13 cellular contexts compared by ENCODE assay signal in genomic region chr2:40363631-40364030, GRCh38.
DNase-seq lines count a peak whose midpoint lies in the region; ATAC-seq and TF ChIP-seq lines count a peak whose summit lies in the region.
"Had no signal": no experiment of that assay in that cellular context is flagged by ENCODE, and none has a peak within 500 bp of the region (broad histone marks: within the 10 kb centered on the region; RNA-seq: fewer than 3 reads in every experiment).

No MANE protein-coding gene starts in this region.

- H3K4me3 Mint-ChIP-seq in activated T-cell treated with anti-CD3 and anti-CD28 coated beads, Interleukin-2, amount 50 U/mL, for 24 hours: no peak overlapping the region
- H3K4me3 Mint-ChIP-seq: CD8-positive, alpha-beta memory T cell had no signal

- H3K36me3 ChIP-seq in heart left ventricle (no peaks in the 10 kb centered on the region), ascending aorta (no peaks in the 10 kb centered on the region)

- H3K27me3 ChIP-seq in heart left ventricle: no peaks in the 10 kb centered on the region
- H3K27me3 ChIP-seq in ascending aorta: no peaks in the 10 kb centered on the region

- H3K27me3 Mint-ChIP-seq in activated T-cell treated with anti-CD3 and anti-CD28 coated beads, Interleukin-2, amount 50 U/mL, for 24 hours: no peaks in the 10 kb centered on the region
- H3K27me3 Mint-ChIP-seq: CD8-positive, alpha-beta memory T cell had no signal

- no peaks in the 10 kb centered on the region for H3K9me3 ChIP-seq in heart left ventricle
- H3K9me3 ChIP-seq in ascending aorta: no peaks in the 10 kb centered on the region

- H3K4me1 Mint-ChIP-seq in activated T-cell treated with anti-CD3 and anti-CD28 coated beads, Interleukin-2, amount 50 U/mL, for 24 hours (ENCODE audit: low read depth): peaks cover 5% of the 10 kb centered on the region
- H3K4me1 Mint-ChIP-seq: CD8-positive, alpha-beta memory T cell had no signal

- DNase-seq in heart left ventricle (no peak), Right ventricle myocardium inferior (ENCODE audit: missing footprints) (no peak), ascending aorta (ENCODE audit: low spot score in 2 of 2) (no peak), kidney glomerular epithelial cell (lab: John Stamatoyannopoulos, UW) (peak; percentile 68), KG1 (lab: John Stamatoyannopoulos, UW) (no peak), DMS114 treated with DMSO at 0.1 percent for 48 hours (lab: John Stamatoyannopoulos, UW; ENCODE audit: unreplicated experiment) (no peak)
- no peak for DNase-seq in activated T-cell treated with anti-CD3 and anti-CD28 coated beads, Interleukin-2, amount 50 U/mL, for 24 hours
- DNase-seq: activated CD8-positive, alpha-beta memory T cell treated with anti-CD3 and anti-CD28 coated beads, Interleukin-2, amount 50 U/mL, for 48 hours; CD8-positive, alpha-beta memory T cell; effector CD4-positive, alpha-beta T cell; KBM-7; SHP77 had no signal

- no peaks in the 10 kb centered on the region for H3K9me3 Mint-ChIP-seq in activated T-cell treated with anti-CD3 and anti-CD28 coated beads, Interleukin-2, amount 50 U/mL, for 24 hours

- peak overlapping the region in 9 of 12 donors; percentile 7 to 49 (median 32) for H3K4me3 ChIP-seq in heart left ventricle
- peak overlapping the region; percentile 42 to 47 for H3K4me3 ChIP-seq in ascending aorta

- peak in 2 of 4 donors; percentile 17 to 23 for ATAC-seq in heart left ventricle
- no peak for ATAC-seq in Right ventricle myocardium inferior
- ATAC-seq in HG02571 (IDR thresholded peaks at IDR 0.05; ENCODE audit: unreplicated experiment): no peak

- intact Hi-C loops in heart left ventricle (cut with DNase I) (no loop called here), Right ventricle myocardium inferior (cut with DNase I) (loop anchor here (10.0 kb wide), 1 partner anchor 151 kb away; no protein-coding TSS in a partner anchor), ascending aorta (cut with DNase I) (no loop called here)

- WGBS in heart left ventricle, 4 donors: 48 to 53% (median 51%) methylated on average over 6 of the region's 6 CpGs

- TF ChIP-seq CTCF in heart left ventricle (IDR thresholded peaks at IDR 0.05) (no peak), ascending aorta (IDR thresholded peaks at IDR 0.05) (no peak)

- H3K4me1 ChIP-seq in heart left ventricle: peaks cover 3 to 75% (median 30%) of the 10 kb centered on the region in 12 donors
- H3K4me1 ChIP-seq in ascending aorta: peaks cover 0 to 7% of the 10 kb centered on the region in 2 donors

- H3K27ac ChIP-seq in heart left ventricle (peak overlapping the region; percentile 5 to 71 (median 55)), ascending aorta (no peak overlapping the region)

- no peak for TF ChIP-seq POLR2A in heart left ventricle (IDR thresholded peaks at IDR 0.05)

- H3K36me3 Mint-ChIP-seq in activated T-cell treated with anti-CD3 and anti-CD28 coated beads, Interleukin-2, amount 50 U/mL, for 24 hours (ENCODE audit: low read depth): no peaks in the 10 kb centered on the region
- H3K36me3 Mint-ChIP-seq: CD8-positive, alpha-beta memory T cell had no signal

- H3K27ac Mint-ChIP-seq in activated T-cell treated with anti-CD3 and anti-CD28 coated beads, Interleukin-2, amount 50 U/mL, for 24 hours: no peak overlapping the region
- H3K27ac Mint-ChIP-seq: CD8-positive, alpha-beta memory T cell had no signal

Comparison
In these comparisons a context has a peak if more than half of its experiments do, and no peak if none do; other contexts are left out.
1. H3K27ac ChIP-seq: peak in heart left ventricle (12 of 12); none in ascending aorta (0 of 2).